In genomic region chr16:11797166-11797956, GRCh38 we compare ENCODE assay signal across 1 cellular context.
TF ChIP-seq lines count a peak whose summit lies in the region.

A gene with protein sequence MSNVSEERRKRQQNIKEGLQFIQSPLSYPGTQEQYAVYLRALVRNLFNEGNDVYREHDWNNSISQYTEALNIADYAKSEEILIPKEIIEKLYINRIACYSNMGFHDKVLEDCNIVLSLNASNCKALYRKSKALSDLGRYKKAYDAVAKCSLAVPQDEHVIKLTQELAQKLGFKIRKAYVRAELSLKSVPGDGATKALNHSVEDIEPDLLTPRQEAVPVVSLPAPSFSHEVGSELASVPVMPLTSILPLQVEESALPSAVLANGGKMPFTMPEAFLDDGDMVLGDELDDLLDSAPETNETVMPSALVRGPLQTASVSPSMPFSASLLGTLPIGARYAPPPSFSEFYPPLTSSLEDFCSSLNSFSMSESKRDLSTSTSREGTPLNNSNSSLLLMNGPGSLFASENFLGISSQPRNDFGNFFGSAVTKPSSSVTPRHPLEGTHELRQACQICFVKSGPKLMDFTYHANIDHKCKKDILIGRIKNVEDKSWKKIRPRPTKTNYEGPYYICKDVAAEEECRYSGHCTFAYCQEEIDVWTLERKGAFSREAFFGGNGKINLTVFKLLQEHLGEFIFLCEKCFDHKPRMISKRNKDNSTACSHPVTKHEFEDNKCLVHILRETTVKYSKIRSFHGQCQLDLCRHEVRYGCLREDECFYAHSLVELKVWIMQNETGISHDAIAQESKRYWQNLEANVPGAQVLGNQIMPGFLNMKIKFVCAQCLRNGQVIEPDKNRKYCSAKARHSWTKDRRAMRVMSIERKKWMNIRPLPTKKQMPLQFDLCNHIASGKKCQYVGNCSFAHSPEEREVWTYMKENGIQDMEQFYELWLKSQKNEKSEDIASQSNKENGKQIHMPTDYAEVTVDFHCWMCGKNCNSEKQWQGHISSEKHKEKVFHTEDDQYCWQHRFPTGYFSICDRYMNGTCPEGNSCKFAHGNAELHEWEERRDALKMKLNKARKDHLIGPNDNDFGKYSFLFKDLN (minus strand): TSS chr16:11797258. CDS start chr16:11782354, 14,904 bp downstream.

TF ChIP-seq in HepG2, 621 proteins besides CTCF, POLR2A, EP300 and RAD21 (continued from another document and continues in another):
- TF ChIP-seq ZNF710 (CRISPR knock-in tag; IDR thresholded peaks at IDR 0.05; ENCODE audit: borderline replicate concordance) (peak; percentile 83), ZNF747 (CRISPR knock-in tag; IDR thresholded peaks at IDR 0.05; ENCODE audit: borderline replicate concordance) (no peak; the same call in 1 of the 2 replicates), BCLAF1 (IDR thresholded peaks at IDR 0.05) (no peak), ZNF138 (CRISPR knock-in tag; IDR thresholded peaks at IDR 0.05; ENCODE audit: low read depth) (peak; percentile 92; the same call in 1 of the 2 replicates), ZNF713 (CRISPR knock-in tag; IDR thresholded peaks at IDR 0.05) (no peak), MIXL1 (CRISPR knock-in tag; IDR thresholded peaks at IDR 0.05) (peak; percentile 83), ZNF891 (CRISPR knock-in tag; IDR thresholded peaks at IDR 0.05) (peak; percentile 100), ZNF7 (CRISPR knock-in tag; IDR thresholded peaks at IDR 0.05) (no peak; the same call in 1 of the 2 replicates), IRF2 (CRISPR knock-in tag; IDR thresholded peaks at IDR 0.05) (peak; percentile 97), PHF21A (CRISPR knock-in tag; IDR thresholded peaks at IDR 0.05) (peak; percentile 90), SALL2 (CRISPR knock-in tag; IDR thresholded peaks at IDR 0.05) (peak; percentile 95), ZNF382 (CRISPR knock-in tag; IDR thresholded peaks at IDR 0.05; ENCODE audit: borderline replicate concordance) (no peak), NR3C1 (CRISPR knock-in tag; IDR thresholded peaks at IDR 0.05) (no peak), ZMYM3 (CRISPR knock-in tag; IDR thresholded peaks at IDR 0.05) (no peak; the same call in none of the 2 replicates), FOSL2 (CRISPR knock-in tag; IDR thresholded peaks at IDR 0.05) (peak; percentile 8; the same call in 1 of the 2 replicates), ELF3 (CRISPR knock-in tag; IDR thresholded peaks at IDR 0.05) (peak; percentile 84), ZNF317 (CRISPR knock-in tag; IDR thresholded peaks at IDR 0.05) (peak; percentile 94), ZNF615 (CRISPR knock-in tag; IDR thresholded peaks at IDR 0.05; ENCODE audit: borderline replicate concordance) (0 out of 2 replicates have a peak, but pooled peaks have one; percentile 36), ZSCAN31 (CRISPR knock-in tag; IDR thresholded peaks at IDR 0.05; ENCODE audit: low read depth) (peak; percentile 94), SP4 (CRISPR knock-in tag; IDR thresholded peaks at IDR 0.05) (peak; percentile 94), ZNF567 (CRISPR knock-in tag; IDR thresholded peaks at IDR 0.05; ENCODE audit: borderline replicate concordance) (peak; percentile 99), ZNF33B (CRISPR knock-in tag; IDR thresholded peaks at IDR 0.05) (0 out of 2 replicates have a peak, but pooled peaks have one; percentile 20), XBP1 (CRISPR knock-in tag; IDR thresholded peaks at IDR 0.05) (peak; percentile 94), FOXO4 (CRISPR knock-in tag; conservative IDR thresholded peaks at IDR 0.05) (no peak), ZNF331 (CRISPR knock-in tag; IDR thresholded peaks at IDR 0.05) (peak; percentile 58), REL (CRISPR knock-in tag; conservative IDR thresholded peaks at IDR 0.05) (0 out of 2 replicates have a peak, but pooled peaks have one; percentile 92), SIX4 (CRISPR knock-in tag; IDR thresholded peaks at IDR 0.05) (peak; percentile 83), KDM6A (CRISPR knock-in tag; IDR thresholded peaks at IDR 0.05; ENCODE audit: low read depth) (no peak; the same call in 1 of the 2 replicates), HOXA7 (CRISPR knock-in tag; IDR thresholded peaks at IDR 0.05) (no peak), KLF12 (CRISPR knock-in tag; IDR thresholded peaks at IDR 0.05; ENCODE audit: borderline replicate concordance) (peak; percentile 94), ATF4 (CRISPR knock-in tag; IDR thresholded peaks at IDR 0.05) (peak in 1 of 2 experiments; percentile 36; a peak in 2 of 4 replicates), ZNF788 (CRISPR knock-in tag; IDR thresholded peaks at IDR 0.05; ENCODE audit: borderline replicate concordance) (peak; percentile 71), TP53 (CRISPR knock-in tag; conservative IDR thresholded peaks at IDR 0.05) (peak; percentile 88), ZBTB1 (CRISPR knock-in tag; IDR thresholded peaks at IDR 0.05; ENCODE audit: borderline replicate concordance) (peak; percentile 62; the same call in 1 of the 2 replicates), BCL3 (CRISPR knock-in tag; IDR thresholded peaks at IDR 0.05) (peak; percentile 76; the same call in 1 of the 2 replicates), FOXM1 (CRISPR knock-in tag; IDR thresholded peaks at IDR 0.05) (0 out of 2 replicates have a peak, but pooled peaks have one; percentile 23), ONECUT2 (CRISPR knock-in tag; IDR thresholded peaks at IDR 0.05) (peak; percentile 74; the same call in 1 of the 2 replicates), JUN (CRISPR knock-in tag; IDR thresholded peaks at IDR 0.05) (peak; percentile 81)
- TF ChIP-seq, protein P1, sequence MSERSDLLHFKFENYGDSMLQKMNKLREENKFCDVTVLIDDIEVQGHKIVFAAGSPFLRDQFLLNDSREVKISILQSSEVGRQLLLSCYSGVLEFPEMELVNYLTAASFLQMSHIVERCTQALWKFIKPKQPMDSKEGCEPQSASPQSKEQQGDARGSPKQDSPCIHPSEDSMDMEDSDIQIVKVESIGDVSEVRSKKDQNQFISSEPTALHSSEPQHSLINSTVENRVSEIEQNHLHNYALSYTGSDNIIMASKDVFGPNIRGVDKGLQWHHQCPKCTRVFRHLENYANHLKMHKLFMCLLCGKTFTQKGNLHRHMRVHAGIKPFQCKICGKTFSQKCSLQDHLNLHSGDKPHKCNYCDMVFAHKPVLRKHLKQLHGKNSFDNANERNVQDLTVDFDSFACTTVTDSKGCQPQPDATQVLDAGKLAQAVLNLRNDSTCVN (CRISPR knock-in tag; IDR thresholded peaks at IDR 0.05; ENCODE audit: borderline replicate concordance): peak; percentile 94
- TF ChIP-seq, protein P2, sequence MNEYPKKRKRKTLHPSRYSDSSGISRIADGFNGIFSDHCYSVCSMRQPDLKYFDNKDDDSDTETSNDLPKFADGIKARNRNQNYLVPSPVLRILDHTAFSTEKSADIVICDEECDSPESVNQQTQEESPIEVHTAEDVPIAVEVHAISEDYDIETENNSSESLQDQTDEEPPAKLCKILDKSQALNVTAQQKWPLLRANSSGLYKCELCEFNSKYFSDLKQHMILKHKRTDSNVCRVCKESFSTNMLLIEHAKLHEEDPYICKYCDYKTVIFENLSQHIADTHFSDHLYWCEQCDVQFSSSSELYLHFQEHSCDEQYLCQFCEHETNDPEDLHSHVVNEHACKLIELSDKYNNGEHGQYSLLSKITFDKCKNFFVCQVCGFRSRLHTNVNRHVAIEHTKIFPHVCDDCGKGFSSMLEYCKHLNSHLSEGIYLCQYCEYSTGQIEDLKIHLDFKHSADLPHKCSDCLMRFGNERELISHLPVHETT (CRISPR knock-in tag; conservative IDR thresholded peaks at IDR 0.05): peak; percentile 93
- TF ChIP-seq, protein P3, sequence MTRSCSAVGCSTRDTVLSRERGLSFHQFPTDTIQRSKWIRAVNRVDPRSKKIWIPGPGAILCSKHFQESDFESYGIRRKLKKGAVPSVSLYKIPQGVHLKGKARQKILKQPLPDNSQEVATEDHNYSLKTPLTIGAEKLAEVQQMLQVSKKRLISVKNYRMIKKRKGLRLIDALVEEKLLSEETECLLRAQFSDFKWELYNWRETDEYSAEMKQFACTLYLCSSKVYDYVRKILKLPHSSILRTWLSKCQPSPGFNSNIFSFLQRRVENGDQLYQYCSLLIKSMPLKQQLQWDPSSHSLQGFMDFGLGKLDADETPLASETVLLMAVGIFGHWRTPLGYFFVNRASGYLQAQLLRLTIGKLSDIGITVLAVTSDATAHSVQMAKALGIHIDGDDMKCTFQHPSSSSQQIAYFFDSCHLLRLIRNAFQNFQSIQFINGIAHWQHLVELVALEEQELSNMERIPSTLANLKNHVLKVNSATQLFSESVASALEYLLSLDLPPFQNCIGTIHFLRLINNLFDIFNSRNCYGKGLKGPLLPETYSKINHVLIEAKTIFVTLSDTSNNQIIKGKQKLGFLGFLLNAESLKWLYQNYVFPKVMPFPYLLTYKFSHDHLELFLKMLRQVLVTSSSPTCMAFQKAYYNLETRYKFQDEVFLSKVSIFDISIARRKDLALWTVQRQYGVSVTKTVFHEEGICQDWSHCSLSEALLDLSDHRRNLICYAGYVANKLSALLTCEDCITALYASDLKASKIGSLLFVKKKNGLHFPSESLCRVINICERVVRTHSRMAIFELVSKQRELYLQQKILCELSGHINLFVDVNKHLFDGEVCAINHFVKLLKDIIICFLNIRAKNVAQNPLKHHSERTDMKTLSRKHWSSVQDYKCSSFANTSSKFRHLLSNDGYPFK (CRISPR knock-in tag; IDR thresholded peaks at IDR 0.05; ENCODE audit: borderline replicate concordance): peak; percentile 87; the same call in 1 of the 2 replicates
